Comparison of ENCODE assay signal across 8 cellular contexts in the genomic region with DNA sequence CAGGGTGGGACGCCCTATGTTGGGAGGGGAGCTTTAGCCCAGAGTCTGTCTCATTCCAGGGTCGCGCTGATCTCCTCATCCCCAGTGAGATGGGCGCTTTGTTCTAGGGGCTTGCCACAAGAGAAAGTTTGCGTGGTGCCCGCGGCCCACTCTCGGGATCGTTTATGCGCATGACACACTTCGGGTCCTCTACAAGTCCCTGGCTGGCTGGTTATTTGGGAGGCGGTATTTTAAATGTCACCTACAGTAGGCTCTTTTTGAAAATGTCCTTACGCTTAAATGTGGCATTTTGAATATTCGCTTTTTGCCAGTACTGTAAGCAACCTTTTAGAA. TPM values are rescaled to one million over a fixed set of nuclear protein-coding genes. Genes with fewer than 3 reads are reported as not detected.
DNase-seq lines count a peak whose midpoint lies in the region; FAIRE-seq and TF ChIP-seq lines count a peak whose summit lies in the region.

No MANE protein-coding gene starts in this region.

- TF ChIP-seq CTCF in fibroblast of the aortic adventitia (IDR thresholded peaks at IDR 0.05; ENCODE audit: insufficient read depth, low read length): no peak

- POLR2A ChIA-PET in activated CD4-positive, alpha-beta memory T cell treated with anti-CD3 and anti-CD28 coated beads for 36 hours (lab: Charles Lee): interaction anchor here (1.0 to 3.0 kb wide), 6 partner anchors 9 to 178 kb away, joined by 3 to 26 read pairs (median 6); a partner anchor contains a TSS

- CTCF ChIA-PET in activated CD4-positive, alpha-beta memory T cell treated with anti-CD3 and anti-CD28 coated beads for 36 hours (lab: Charles Lee): interaction anchor here (1.4 kb wide), 1 partner anchor 178 kb away, joined by 9 read pairs; no protein-coding TSS in a partner anchor

- intact Hi-C loops in activated CD4-positive, alpha-beta memory T cell treated with anti-CD3 and anti-CD28 coated beads for 36 hours (cut with micrococcal nuclease): loop anchor here (5.0 kb wide), 1 partner anchor 1125 kb away; a partner anchor contains a TSS

- no peak for FAIRE-seq in HTR-8/SVneo (lab: Jason Lieb, UNC)

- no peaks in the 10 kb centered on the region for H3K27me3 Mint-ChIP-seq in activated CD4-positive, alpha-beta memory T cell treated with anti-CD3 and anti-CD28 coated beads for 36 hours

- DNase-seq in activated T-cell treated with anti-CD3 and anti-CD28 coated beads for 4 hours (peak; percentile 16), HTR-8/SVneo (ENCODE audit: insufficient read length, low spot score) (peak; percentile 12), fibroblast of the aortic adventitia (ENCODE audit: low read depth) (peak; percentile 33), renal cortical epithelial cell (ENCODE audit: low read depth) (peak; percentile 6), NCI-H2029 (lab: John Stamatoyannopoulos, UW) (no peak), NCI-H510A (lab: John Stamatoyannopoulos, UW) (no peak)
- no peak for DNase-seq in activated T-cell treated with anti-CD3 and anti-CD28 coated beads, Interleukin-2, amount 50 U/mL, for 1 hour
- peak; percentile 55 for DNase-seq in activated CD4-positive, alpha-beta memory T cell treated with anti-CD3 and anti-CD28 coated beads for 36 hours

- H3K9me3 Mint-ChIP-seq in activated CD4-positive, alpha-beta memory T cell treated with anti-CD3 and anti-CD28 coated beads for 36 hours: no peaks in the 10 kb centered on the region

- H3K4me3 Mint-ChIP-seq in activated CD4-positive, alpha-beta memory T cell treated with anti-CD3 and anti-CD28 coated beads for 36 hours: no peak overlapping the region

- peaks cover 25% of the 10 kb centered on the region for H3K36me3 Mint-ChIP-seq in activated CD4-positive, alpha-beta memory T cell treated with anti-CD3 and anti-CD28 coated beads for 36 hours

- H3K4me1 Mint-ChIP-seq in activated CD4-positive, alpha-beta memory T cell treated with anti-CD3 and anti-CD28 coated beads for 36 hours (ENCODE audit: low read depth): peaks cover 55% of the 10 kb centered on the region

- H3K4me3 ChIP-seq in fibroblast of the aortic adventitia (ENCODE audit: low read depth, low read length): peak overlapping the region; percentile 88

- no peak overlapping the region for H3K27ac Mint-ChIP-seq in activated CD4-positive, alpha-beta memory T cell treated with anti-CD3 and anti-CD28 coated beads for 36 hours

RNA-seq across cellular contexts. Expression of a gene that starts 0.5 kb away (rescaled TPM):
- total RNA-seq in activated CD4-positive, alpha-beta memory T cell treated with anti-CD3 and anti-CD28 coated beads for 36 hours: 10 to 100 TPM; 43.6 to 45.2 TPM
- 55.2 and 82.2 TPM in 2 replicates for total RNA-seq in fibroblast of the aortic adventitia (ENCODE audit: low replicate concordance)
- total RNA-seq in renal cortical epithelial cell: 47.5 and 89.3 TPM in 2 replicates

RNA-seq across cellular contexts. Expression of a gene that starts 0.7 kb away (rescaled TPM):
- 100 to 1,000 TPM; 112 to 114 TPM for total RNA-seq in activated CD4-positive, alpha-beta memory T cell treated with anti-CD3 and anti-CD28 coated beads for 36 hours
- total RNA-seq in fibroblast of the aortic adventitia (ENCODE audit: low replicate concordance) (54.1 and 114 TPM in 2 replicates), renal cortical epithelial cell (40.7 and 62.0 TPM in 2 replicates)

RNA-seq across cellular contexts. Expression of a gene that starts 24.0 kb away (rescaled TPM):
- total RNA-seq in activated CD4-positive, alpha-beta memory T cell treated with anti-CD3 and anti-CD28 coated beads for 36 hours: under 1 TPM; 0.36 to 0.94 TPM
- total RNA-seq in fibroblast of the aortic adventitia (ENCODE audit: low replicate concordance): 0.54 and 0.82 TPM in 2 replicates
- total RNA-seq in renal cortical epithelial cell: 14.4 and 68.0 TPM in 2 replicates

Comparison
In these comparisons a context has a peak if more than half of its experiments do, and no peak if none do; other contexts are left out.
1. DNase-seq: peak in activated T-cell treated with anti-CD3 and anti-CD28 coated beads for 4 hours (single experiment), HTR-8/SVneo (single experiment), activated CD4-positive, alpha-beta memory T cell treated with anti-CD3 and anti-CD28 coated beads for 36 hours (single experiment), fibroblast of the aortic adventitia (single experiment) and renal cortical epithelial cell (single experiment); none in activated T-cell treated with anti-CD3 and anti-CD28 coated beads, Interleukin-2, amount 50 U/mL, for 1 hour (single experiment), NCI-H2029 (single experiment) and NCI-H510A (single experiment).